32 cellular contexts compared by ENCODE assay signal in the genomic region with DNA sequence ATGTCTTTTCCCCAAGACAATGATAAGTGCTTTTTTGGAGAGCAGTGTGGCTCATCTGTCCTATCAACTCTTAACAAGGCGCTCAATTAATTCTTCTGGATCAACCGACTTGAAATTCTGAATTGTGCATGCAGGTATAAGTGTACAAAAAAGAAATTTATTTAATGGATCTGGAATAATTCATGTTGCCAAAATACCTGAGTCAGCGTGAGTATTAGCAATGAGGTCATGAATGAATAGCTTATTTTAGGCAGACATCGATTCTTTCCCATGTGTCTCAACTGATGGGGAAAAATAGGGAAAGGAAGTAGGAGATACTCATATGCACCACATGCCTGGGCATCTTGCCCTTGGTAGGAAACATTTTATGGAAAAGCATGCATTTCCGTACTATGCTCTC.
"Had no signal": no experiment of that assay in that cellular context is flagged by ENCODE, and none has a peak within 500 bp of the region (broad histone marks: within the 10 kb centered on the region; RNA-seq: fewer than 3 reads in every experiment).

No MANE protein-coding gene starts in this region.

- H3K36me3 Mint-ChIP-seq: activated CD4-positive, alpha-beta memory T cell treated with anti-CD3 and anti-CD28 coated beads for 36 hours; activated naive CD4-positive, alpha-beta T cell treated with anti-CD3 and anti-CD28 coated beads, Interleukin-2, amount 10 ng/mL, durations not matched to agents 7 days and 5 days; activated naive CD4-positive, alpha-beta T cell treated with anti-CD3 and anti-CD28 coated beads, Interleukin-2, amount 50 U/mL, for 24 hours; activated naive CD8-positive, alpha-beta T cell; activated naive CD8-positive, alpha-beta T cell treated with anti-CD3 and anti-CD28 coated beads, Interleukin-2, amount 10 ng/mL, durations not matched to agents 7 days and 5 days; brain had no signal

- ATAC-seq: activated CD8-positive, alpha-beta T cell treated with anti-CD3 and anti-CD28 coated beads for 36 hours; activated naive CD8-positive, alpha-beta T cell treated with anti-CD3 and anti-CD28 coated beads, Interleukin-2, amount 50 U/mL, for 24 hours had no signal

- H3K4me3 ChIP-seq: ascending aorta had no signal

- H3K4me1 Mint-ChIP-seq: activated B cell treated with CpG ODN at 0.5 μM for 24 hours; activated CD4-positive, alpha-beta T cell treated with anti-CD3 and anti-CD28 coated beads, Interleukin-2, amount 10 ng/mL, durations not matched to agents 24 days and 14 days; activated naive CD4-positive, alpha-beta T cell treated with anti-CD3 and anti-CD28 coated beads, Interleukin-2, amount 10 ng/mL, durations not matched to agents 7 days and 5 days; activated naive CD4-positive, alpha-beta T cell treated with anti-CD3 and anti-CD28 coated beads, Interleukin-2, amount 50 U/mL, for 24 hours; activated naive CD8-positive, alpha-beta T cell treated with anti-CD3 and anti-CD28 coated beads, Interleukin-2, amount 10 ng/mL, durations not matched to agents 7 days and 5 days; activated naive CD8-positive, alpha-beta T cell treated with anti-CD3 and anti-CD28 coated beads, Interleukin-2, amount 50 U/mL, for 24 hours; brain had no signal

- H3K4me3 Mint-ChIP-seq: activated B cell treated with CpG ODN at 0.5 μM for 24 hours; activated CD4-positive, alpha-beta memory T cell treated with anti-CD3 and anti-CD28 coated beads for 36 hours; activated CD4-positive, alpha-beta T cell treated with anti-CD3 and anti-CD28 coated beads, Interleukin-2, amount 10 ng/mL, durations not matched to agents 24 days and 14 days; activated CD8-positive, alpha-beta T cell treated with anti-CD3 and anti-CD28 coated beads for 36 hours; activated naive CD4-positive, alpha-beta T cell treated with anti-CD3 and anti-CD28 coated beads, Interleukin-2, amount 10 ng/mL, durations not matched to agents 7 days and 5 days; activated naive CD4-positive, alpha-beta T cell treated with anti-CD3 and anti-CD28 coated beads, Interleukin-2, amount 50 U/mL, for 24 hours; activated naive CD8-positive, alpha-beta T cell; activated naive CD8-positive, alpha-beta T cell treated with anti-CD3 and anti-CD28 coated beads, Interleukin-2, amount 10 ng/mL, durations not matched to agents 7 days and 5 days; activated naive CD8-positive, alpha-beta T cell treated with anti-CD3 and anti-CD28 coated beads, Interleukin-2, amount 50 U/mL, for 24 hours; activated T-cell treated with anti-CD3 and anti-CD28 coated beads, Interleukin-2, amount 50 U/mL, for 24 hours; brain; T-helper 1 cell treated with Interleukin-12 subunit alpha and Interleukin-12 subunit beta and Interleukin-4 antibody, amounts not matched to agents 30 μg/mL and 1 μg/mL, for 36 hours; T-helper 2 cell treated with Interferon-gamma antibody and Interleukin-4, amounts not matched to agents 5 μg/mL and 100 μg/mL, for 36 hours had no signal

- DNase-seq: activated B cell treated with CpG ODN at 0.5 μM for 24 hours; activated CD4-positive, alpha-beta memory T cell treated with anti-CD3 and anti-CD28 coated beads for 36 hours; activated CD4-positive, alpha-beta T cell treated with anti-CD3 and anti-CD28 coated beads for 4 hours; activated CD4-positive, alpha-beta T cell treated with anti-CD3 and anti-CD28 coated beads, Interleukin-2, amount 10 ng/mL, durations not matched to agents 24 days and 14 days; activated CD4-positive, alpha-beta T cell treated with anti-CD3 and anti-CD28 coated beads, Interleukin-2, amount 50 U/mL, for 1 hour; activated CD4-positive, alpha-beta T cell treated with anti-CD3 and anti-CD28 coated beads, Interleukin-2, amount 50 U/mL, for 4 hours; activated CD4-positive, CD25-positive, alpha-beta regulatory T cell treated with anti-CD3 and anti-CD28 coated beads, Interleukin-2, amount 50 U/mL, for 72 hours; activated CD8-positive, alpha-beta memory T cell treated with anti-CD3 and anti-CD28 coated beads, Interleukin-2, amount 50 U/mL, for 48 hours; activated CD8-positive, alpha-beta T cell treated with anti-CD3 and anti-CD28 coated beads for 36 hours; activated effector memory CD4-positive, alpha-beta T cell treated with Interleukin-2 at 50 U/mL for 16 hours; activated gamma-delta T cell; activated naive CD4-positive, alpha-beta T cell treated with anti-CD3 and anti-CD28 coated beads, Interleukin-2, amount 10 ng/mL, durations not matched to agents 7 days and 5 days; activated naive CD4-positive, alpha-beta T cell treated with Interleukin-2 at 50 U/mL for 16 hours; activated naive CD8-positive, alpha-beta T cell treated with anti-CD3 and anti-CD28 coated beads, Interleukin-2, amount 10 ng/mL, durations not matched to agents 7 days and 5 days; activated naive CD8-positive, alpha-beta T cell treated with anti-CD3 and anti-CD28 coated beads, Interleukin-2, amount 50 U/mL, for 24 hours; activated T-cell treated with anti-CD3 and anti-CD28 coated beads, Interleukin-2, amount 50 U/mL, for 24 hours; activated T-cell treated with anti-CD3 and anti-CD28 coated beads, Interleukin-2, amount 50 U/mL, for 48 hours; amygdala; anterior cingulate cortex; central memory CD4-positive, alpha-beta T cell; T-helper 2 cell; T-helper 9 cell had no signal

- H3K9me3 Mint-ChIP-seq: activated B cell treated with CpG ODN at 0.5 μM for 24 hours; activated CD4-positive, alpha-beta memory T cell treated with anti-CD3 and anti-CD28 coated beads for 36 hours; activated CD4-positive, alpha-beta T cell treated with anti-CD3 and anti-CD28 coated beads, Interleukin-2, amount 10 ng/mL, durations not matched to agents 24 days and 14 days; activated CD8-positive, alpha-beta T cell treated with anti-CD3 and anti-CD28 coated beads for 36 hours; activated naive CD4-positive, alpha-beta T cell treated with anti-CD3 and anti-CD28 coated beads, Interleukin-2, amount 10 ng/mL, durations not matched to agents 7 days and 5 days; activated naive CD8-positive, alpha-beta T cell treated with anti-CD3 and anti-CD28 coated beads, Interleukin-2, amount 10 ng/mL, durations not matched to agents 7 days and 5 days; activated naive CD8-positive, alpha-beta T cell treated with anti-CD3 and anti-CD28 coated beads, Interleukin-2, amount 50 U/mL, for 24 hours; activated T-cell treated with anti-CD3 and anti-CD28 coated beads, Interleukin-2, amount 50 U/mL, for 24 hours; activated T-helper 2 cell treated with anti-CD3 and anti-CD28 coated beads, Interferon-gamma antibody, Interleukin-2, Interleukin-4, amounts not matched to agents 10 μg/mL and 5 μg/mL and 100 μg/mL, durations not matched to agents 14 hours and 24 hours and 36 hours; brain; T-helper 1 cell treated with Interleukin-12 subunit alpha and Interleukin-12 subunit beta and Interleukin-4 antibody, amounts not matched to agents 30 μg/mL and 1 μg/mL, for 36 hours; T-helper 2 cell treated with Interferon-gamma antibody and Interleukin-4, amounts not matched to agents 5 μg/mL and 100 μg/mL, for 36 hours had no signal

- H3K9me3 ChIP-seq: ascending aorta had no signal

- H3K27ac ChIP-seq: ascending aorta, VCaP had no signal

- H3K27me3 ChIP-seq: ascending aorta had no signal

- H3K27ac Mint-ChIP-seq: activated B cell treated with CpG ODN at 0.5 μM for 24 hours; activated CD4-positive, alpha-beta memory T cell treated with anti-CD3 and anti-CD28 coated beads for 36 hours; activated CD4-positive, alpha-beta T cell treated with anti-CD3 and anti-CD28 coated beads, Interleukin-2, amount 10 ng/mL, durations not matched to agents 24 days and 14 days; activated CD8-positive, alpha-beta T cell treated with anti-CD3 and anti-CD28 coated beads for 36 hours; activated naive CD4-positive, alpha-beta T cell treated with anti-CD3 and anti-CD28 coated beads, Interleukin-2, amount 10 ng/mL, durations not matched to agents 7 days and 5 days; activated naive CD4-positive, alpha-beta T cell treated with anti-CD3 and anti-CD28 coated beads, Interleukin-2, amount 50 U/mL, for 24 hours; activated naive CD8-positive, alpha-beta T cell; activated naive CD8-positive, alpha-beta T cell treated with anti-CD3 and anti-CD28 coated beads, Interleukin-2, amount 10 ng/mL, durations not matched to agents 7 days and 5 days; activated naive CD8-positive, alpha-beta T cell treated with anti-CD3 and anti-CD28 coated beads, Interleukin-2, amount 50 U/mL, for 24 hours; activated T-cell treated with anti-CD3 and anti-CD28 coated beads, Interleukin-2, amount 50 U/mL, for 24 hours; activated T-helper 2 cell treated with anti-CD3 and anti-CD28 coated beads, Interferon-gamma antibody, Interleukin-2, Interleukin-4, amounts not matched to agents 10 μg/mL and 5 μg/mL and 100 μg/mL, durations not matched to agents 14 hours and 24 hours and 36 hours; brain; T-helper 1 cell treated with Interleukin-12 subunit alpha and Interleukin-12 subunit beta and Interleukin-4 antibody, amounts not matched to agents 30 μg/mL and 1 μg/mL, for 36 hours; T-helper 2 cell treated with Interferon-gamma antibody and Interleukin-4, amounts not matched to agents 5 μg/mL and 100 μg/mL, for 36 hours had no signal

- H3K4me1 ChIP-seq: ascending aorta had no signal

- H3K36me3 ChIP-seq: ascending aorta had no signal

- H3K27me3 Mint-ChIP-seq: activated B cell treated with CpG ODN at 0.5 μM for 24 hours; activated CD4-positive, alpha-beta memory T cell treated with anti-CD3 and anti-CD28 coated beads for 36 hours; activated CD4-positive, alpha-beta T cell treated with anti-CD3 and anti-CD28 coated beads, Interleukin-2, amount 10 ng/mL, durations not matched to agents 24 days and 14 days; activated CD8-positive, alpha-beta T cell treated with anti-CD3 and anti-CD28 coated beads for 36 hours; activated naive CD4-positive, alpha-beta T cell treated with anti-CD3 and anti-CD28 coated beads, Interleukin-2, amount 10 ng/mL, durations not matched to agents 7 days and 5 days; activated naive CD8-positive, alpha-beta T cell; activated naive CD8-positive, alpha-beta T cell treated with anti-CD3 and anti-CD28 coated beads, Interleukin-2, amount 10 ng/mL, durations not matched to agents 7 days and 5 days; activated naive CD8-positive, alpha-beta T cell treated with anti-CD3 and anti-CD28 coated beads, Interleukin-2, amount 50 U/mL, for 24 hours; activated T-cell treated with anti-CD3 and anti-CD28 coated beads, Interleukin-2, amount 50 U/mL, for 24 hours; brain had no signal

- FAIRE-seq: colon, TTC549 had no signal
